Comparison of ENCODE assay signal across 8 cellular contexts in the genomic region with DNA sequence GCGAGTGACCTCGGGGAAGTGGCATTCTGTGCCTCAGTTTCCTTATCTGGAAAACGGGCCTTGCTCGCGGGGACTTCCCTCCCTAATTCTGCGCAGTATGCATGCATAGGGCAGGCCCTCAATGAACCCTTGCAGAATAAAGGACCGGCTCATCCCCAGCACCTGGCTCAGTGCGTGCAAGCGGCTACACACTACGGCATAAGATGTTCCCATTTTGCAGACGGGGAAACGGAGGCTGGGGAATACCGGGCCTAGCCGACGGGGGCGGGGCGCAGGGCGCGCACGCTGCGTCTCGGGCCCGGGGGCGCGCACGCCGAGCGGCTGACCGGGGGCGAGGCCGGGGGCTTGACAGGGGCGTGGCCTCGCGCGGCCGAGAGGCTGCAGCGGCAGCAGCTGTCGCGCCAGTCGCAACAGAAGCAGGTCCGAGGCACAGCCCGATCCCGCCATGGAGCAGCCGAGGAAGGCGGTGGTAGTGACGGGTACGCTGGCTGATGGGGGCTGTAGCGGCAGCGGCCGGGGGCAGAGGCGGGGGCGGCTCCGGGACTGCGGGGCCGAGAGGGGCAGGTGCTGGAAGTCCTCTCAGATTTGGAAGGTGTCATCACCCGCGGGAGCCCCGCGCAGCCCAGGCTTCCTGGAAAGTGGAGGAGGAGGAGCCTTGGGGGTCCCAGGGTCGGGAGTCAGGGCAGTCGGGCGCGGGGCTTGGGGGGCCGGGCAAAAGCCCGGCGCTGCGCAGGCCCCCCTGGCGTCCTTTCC.
DNase-seq lines count a peak whose midpoint lies in the region; ATAC-seq lines count a peak whose summit lies in the region.

A gene with protein sequence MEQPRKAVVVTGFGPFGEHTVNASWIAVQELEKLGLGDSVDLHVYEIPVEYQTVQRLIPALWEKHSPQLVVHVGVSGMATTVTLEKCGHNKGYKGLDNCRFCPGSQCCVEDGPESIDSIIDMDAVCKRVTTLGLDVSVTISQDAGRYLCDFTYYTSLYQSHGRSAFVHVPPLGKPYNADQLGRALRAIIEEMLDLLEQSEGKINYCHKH (plus strand): TSS at position 362 of the 753 bp plus-strand sequence. CDS start 84 bp downstream, at position 446.

- no peaks in the 10 kb centered on the region; the same call in 1 of the 2 replicates for H3K36me3 ChIP-seq in BLaER1

- no peaks in the 10 kb centered on the region for H3K27me3 ChIP-seq in BLaER1

- no peaks in the 10 kb centered on the region for H4K20me1 ChIP-seq in BLaER1

- H3K9me3 ChIP-seq in BLaER1, result no peaks in the 10 kb centered on the region

- H3K9ac ChIP-seq in BLaER1, result peak within 1 kb of the TSS; percentile 78

- H3K27ac ChIP-seq in BLaER1, result peak within 1 kb of the TSS; percentile 65

- DNase-seq in NAMALWA (ENCODE audit: low spot score) (peak; percentile 78), cerebellar cortex (ENCODE audit: low spot score) (peak; percentile 66), kidney tubule cell (ENCODE audit: low spot score) (peak; percentile 60)
- peak; percentile 44 for DNase-seq in activated CD4-positive, CD25-positive, alpha-beta regulatory T cell treated with anti-CD3 and anti-CD28 coated beads, Interleukin-2, amount 50 U/mL, for 16 hours (ENCODE audit: low read depth, low spot score)
- DNase-seq in stimulated activated CD4-positive, alpha-beta T cell treated with anti-CD3 and anti-CD28 coated beads, Interleukin-12 subunit alpha, Interleukin-12 subunit beta, amount 100 ng/mL, for 48 hours (ENCODE audit: low read depth in 2 of 3, low spot score in 1 of 3), result peak; percentile 15 to 64 (median 59)

- H3K4me3 ChIP-seq in BLaER1, result peak within 1 kb of the TSS; percentile 87

- ATAC-seq in GM19372 (IDR thresholded peaks at IDR 0.05; ENCODE audit: low read depth, unreplicated experiment) (peak; percentile 67), HG03442 (IDR thresholded peaks at IDR 0.05; ENCODE audit: unreplicated experiment) (no peak)

- H3K4me1 ChIP-seq in BLaER1, result peaks cover 33% of the 10 kb centered on the region

- peak within 1 kb of the TSS; percentile 97 for H3K4me2 ChIP-seq in BLaER1
